ENCODE assay signal across 10 cellular contexts in the genomic region with DNA sequence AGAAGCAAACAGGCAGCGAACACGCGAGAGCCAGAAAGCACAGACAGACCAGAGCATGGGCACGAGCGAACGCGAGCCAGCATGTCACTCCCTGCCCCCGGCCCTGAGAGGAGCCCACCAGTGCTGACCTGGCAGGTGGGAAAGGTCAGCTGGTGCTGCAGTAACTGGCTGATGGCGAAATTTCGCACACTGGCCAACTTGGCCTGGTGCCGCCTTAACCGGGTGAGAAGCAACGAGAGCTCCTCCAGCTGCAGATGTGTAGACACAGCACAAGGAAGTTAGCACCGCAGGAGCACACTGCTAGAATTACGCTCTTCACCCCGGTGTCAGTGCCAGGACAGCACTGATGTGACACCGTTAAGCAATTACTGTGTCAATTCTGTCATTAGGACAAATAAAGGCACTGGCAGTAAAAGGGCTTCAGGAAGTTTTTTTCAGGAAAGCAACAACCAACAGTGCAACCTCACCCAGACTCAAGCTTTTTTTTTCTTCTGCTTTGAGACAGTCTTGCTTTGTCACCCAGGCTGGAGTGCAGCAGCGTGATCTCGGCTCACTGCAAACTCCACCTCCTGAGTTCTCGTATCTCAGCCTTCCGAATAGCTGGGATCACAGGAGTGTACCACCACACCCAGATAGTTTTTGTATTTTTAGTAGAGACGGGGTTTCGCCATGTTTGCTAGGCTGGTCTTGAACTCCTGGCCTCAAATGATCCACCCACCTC.
DNase-seq lines count a peak whose midpoint lies in the region; ATAC-seq and TF ChIP-seq lines count a peak whose summit lies in the region.
"Had no signal": no experiment of that assay in that cellular context is flagged by ENCODE, and none has a peak within 500 bp of the region (broad histone marks: within the 10 kb centered on the region; RNA-seq: fewer than 3 reads in every experiment).

No MANE protein-coding gene starts in this region.

- DNase-seq in DMS153 (lab: John Stamatoyannopoulos, UW) (peak; percentile 71), NCI-H2196 treated with DMSO at 0.1 percent for 48 hours (lab: John Stamatoyannopoulos, UW; ENCODE audit: unreplicated experiment) (peak; percentile 84), fibroblast of pulmonary artery (ENCODE audit: low read depth) (peak; percentile 36), posterior vena cava (ENCODE audit: low spot score) (peak; percentile 91), NCI-H1930 (lab: John Stamatoyannopoulos, UW) (no peak), thyroid gland (no peak)
- DNase-seq: DND-41; stimulated activated CD4-positive, alpha-beta T cell treated with anti-CD3 and anti-CD28 coated beads, Interleukin-4, amount 100 ng/mL, for 1 hour had no signal

- no peaks in the 10 kb centered on the region for H3K27me3 ChIP-seq in thyroid gland

- no peak overlapping the region for H3K27ac ChIP-seq in thyroid gland

- peaks cover 15 to 35% of the 10 kb centered on the region in 2 donors for H3K4me1 ChIP-seq in thyroid gland

- TF ChIP-seq POLR2A in thyroid gland (IDR thresholded peaks at IDR 0.05), result no peak

- ATAC-seq in HG03045 (IDR thresholded peaks at IDR 0.05; ENCODE audit: unreplicated experiment) (no peak), GM19395 (IDR thresholded peaks at IDR 0.05; ENCODE audit: unreplicated experiment) (no peak)

- H3K9me3 ChIP-seq in thyroid gland, result no peaks in the 10 kb centered on the region

- WGBS in thyroid gland, 2 donors, result 85% methylated on average over 19 to 21 of the region's 23 CpGs

- H3K36me3 ChIP-seq in thyroid gland, result no peaks in the 10 kb centered on the region

- H3K4me3 ChIP-seq in fibroblast of pulmonary artery (replicated peaks; ENCODE audit: low read depth, low read length) (no peak overlapping the region), thyroid gland (replicated peaks in 1 of 3) (no peak overlapping the region)

- TF ChIP-seq CTCF in fibroblast of pulmonary artery (IDR thresholded peaks at IDR 0.05; ENCODE audit: low read length, missing control alignments) (no peak), thyroid gland (IDR thresholded peaks at IDR 0.05) (no peak)

- intact Hi-C loops in posterior vena cava (cut with DNase I), result no loop called here
- intact Hi-C loops in thyroid gland (cut with DNase I), result loop anchor here (10.0 kb wide), 1 partner anchor 110 kb away; no protein-coding TSS in a partner anchor

Comparison
In these comparisons a context has a peak if more than half of its experiments do, and no peak if none do; other contexts are left out.
1. DNase-seq: peak in DMS153 (single experiment), NCI-H2196 treated with DMSO at 0.1 percent for 48 hours (single experiment), fibroblast of pulmonary artery (single experiment) and posterior vena cava (single experiment); none in NCI-H1930 (0 of 2) and thyroid gland (0 of 2).